In genomic region chr17:81018044-81018802, GRCh38 we compare ENCODE assay signal across 8 cellular contexts. TPM values are rescaled to one million over a fixed set of nuclear protein-coding genes. Genes with fewer than 3 reads are reported as not detected.
A peak's percentile ranks its signal among the peaks of the same experiment; 100 is the strongest.
DNase-seq lines count a peak whose midpoint lies in the region; ATAC-seq and TF ChIP-seq lines count a peak whose summit lies in the region.

No MANE protein-coding gene starts in this region.

- peak; percentile 26 for TF ChIP-seq POLR2A in prostate gland (IDR thresholded peaks at IDR 0.05)

- DNase-seq in EL (peak; percentile 57), NCI-H2029 treated with DMSO at 0.1 percent for 48 hours (lab: John Stamatoyannopoulos, UW) (peak; percentile 29), foreskin melanocyte (peak; percentile 94), prostate gland (ENCODE audit: low spot score) (peak; percentile 56), midbrain (lab: John Stamatoyannopoulos, UW) (no peak)
- peak; percentile 49 to 57 for DNase-seq in activated T-cell treated with anti-CD3 and anti-CD28 coated beads, Interleukin-2, amount 50 U/mL, for 48 hours

- H3K9me3 ChIP-seq in prostate gland, result no peaks in the 10 kb centered on the region

- no peak for TF ChIP-seq CTCF in prostate gland (IDR thresholded peaks at IDR 0.05)

- no peaks in the 10 kb centered on the region for H3K27me3 ChIP-seq in prostate gland (replicated peaks; ENCODE audit: insufficient read depth)

- intact Hi-C loops in prostate gland (cut with DNase I), result no loop called here

- no peaks in the 10 kb centered on the region for H3K36me3 ChIP-seq in prostate gland

- no peaks in the 10 kb centered on the region for H3K4me1 ChIP-seq in prostate gland (replicated peaks)

- peak overlapping the region; percentile 80 to 83 for H3K27ac ChIP-seq in prostate gland

- ATAC-seq in HG02623 (IDR thresholded peaks at IDR 0.05; ENCODE audit: unreplicated experiment) (no peak), GM21390 (IDR thresholded peaks at IDR 0.05; ENCODE audit: unreplicated experiment) (no peak)

- WGBS in prostate gland, result 14% methylated on average over 29 of the region's 29 CpGs

- H3K4me3 ChIP-seq in prostate gland, result peak overlapping the region; percentile 4 to 19

RNA-seq across cellular contexts. Expression of gene BAIAP2, which starts 16.7 kb away (rescaled TPM):
- 100 to 1,000 TPM; 125 to 148 TPM for total RNA-seq in prostate gland

RNA-seq across cellular contexts. Expression of gene CHMP6, which starts 26.6 kb away (rescaled TPM):
- total RNA-seq in prostate gland, result 10 to 100 TPM; 30.6 to 35.3 TPM
